ENCODE assay signal across 18 cellular contexts in the genomic region with DNA sequence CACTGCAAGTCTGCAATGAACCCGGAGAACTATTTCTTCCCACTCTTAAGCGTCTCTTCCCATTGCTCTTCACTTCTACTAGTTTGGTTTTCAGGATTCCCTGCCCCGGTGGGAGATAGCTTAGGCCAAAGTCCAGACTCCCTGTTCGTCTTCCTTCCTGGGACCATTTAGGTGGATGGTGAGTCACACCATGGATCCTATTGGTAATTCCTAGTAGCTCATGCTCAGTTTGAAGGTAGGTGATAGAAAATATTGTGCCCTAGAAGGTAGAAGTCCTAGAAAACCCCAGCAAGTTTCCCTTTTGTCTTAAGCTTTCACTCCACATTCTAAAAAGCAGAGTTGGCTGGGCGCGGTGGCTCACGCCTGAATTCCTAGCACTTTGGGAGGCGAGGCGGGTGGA. TPM values are rescaled to one million over a fixed set of nuclear protein-coding genes. Genes with fewer than 3 reads are reported as not detected.
DNase-seq lines count a peak whose midpoint lies in the region; ATAC-seq, FAIRE-seq and TF ChIP-seq lines count a peak whose summit lies in the region.
"Had no signal": no experiment of that assay in that cellular context is flagged by ENCODE, and none has a peak within 500 bp of the region (broad histone marks: within the 10 kb centered on the region; RNA-seq: fewer than 3 reads in every experiment).

No MANE protein-coding gene starts in this region.

- TF ChIP-seq CTCF in K562 (IDR thresholded peaks at IDR 0.05 in 2 of 3, conservative IDR thresholded peaks at IDR 0.05 in 1 of 3; ENCODE audit: insufficient read depth in 2 of 3, low read depth in 1 of 3, low read length in 3 of 3), result no peak
- TF ChIP-seq CTCF in HepG2 (CRISPR knock-in tag; IDR thresholded peaks at IDR 0.05), result no peak
- TF ChIP-seq CTCF in endothelial cell (IDR thresholded peaks at IDR 0.05; ENCODE audit: unreplicated experiment), result no peak

- CTCF ChIA-PET in K562 (lab: Yijun Ruan, JAX; ENCODE audit: low intra/inter-chr PET ratio) (no interaction called here), HepG2 (lab: Yijun Ruan, JAX; ENCODE audit: low intra/inter-chr PET ratio, low total read pairs) (no interaction called here)

- H2AFZ ChIP-seq in K562 (ENCODE audit: low read depth, low read length) (no peak overlapping the region), HepG2 (ENCODE audit: low read length) (no peak overlapping the region)

- H3K4me2 ChIP-seq in K562 (ENCODE audit: insufficient read depth, low read length) (no peak overlapping the region), HepG2 (ENCODE audit: low read depth, low read length) (peak overlapping the region; percentile 46)

- H3K4me3 Mint-ChIP-seq in endothelial cell (ENCODE audit: unreplicated experiment), result no peak overlapping the region
- H3K4me3 Mint-ChIP-seq: CD4-positive, alpha-beta T cell had no signal

- no peak overlapping the region for H3K4me3 ChIP-seq in HUES48 (ENCODE audit: low read depth, low read length)
- H3K4me3 ChIP-seq in K562, result no peak overlapping the region
- H3K4me3 ChIP-seq in HepG2 (replicated peaks in 1 of 3; ENCODE audit: insufficient read depth in 1 of 3, low read depth in 2 of 3, low read length in 3 of 3), result no peak overlapping the region
- H3K4me3 ChIP-seq: SJCRH30 had no signal

- H3K27me3 ChIP-seq in HUES48 (ENCODE audit: control insufficient read depth, insufficient read depth, low read length), result no peaks in the 10 kb centered on the region
- no peaks in the 10 kb centered on the region for H3K27me3 ChIP-seq in K562 (ENCODE audit: control insufficient read depth in 2 of 2, insufficient read depth in 2 of 2, low read length in 2 of 2)
- H3K27me3 ChIP-seq in HepG2 (ENCODE audit: control insufficient read depth in 1 of 2, insufficient read depth in 2 of 2, low read length in 2 of 2), result no peaks in the 10 kb centered on the region
- H3K27me3 ChIP-seq: SJCRH30 had no signal

- H3K27me3 Mint-ChIP-seq in endothelial cell (ENCODE audit: unreplicated experiment), result peaks cover 3% of the 10 kb centered on the region
- H3K27me3 Mint-ChIP-seq: CD4-positive, alpha-beta T cell had no signal

- no peak for TF ChIP-seq RAD21 in K562 (CRISPR knock-in tag; conservative IDR thresholded peaks at IDR 0.05 in 1 of 2, IDR thresholded peaks at IDR 0.05 in 1 of 2)
- no peak for TF ChIP-seq RAD21 in HepG2 (CRISPR knock-in tag; IDR thresholded peaks at IDR 0.05)

- peak overlapping the region; percentile 4 for H3K27ac ChIP-seq in HUES48 (ENCODE audit: low read depth, low read length)
- H3K27ac ChIP-seq in K562 (ENCODE audit: extremely low read depth, low read depth, low read length), result 0 out of 3 replicates have a peak overlapping the region, but pooled peaks have one; percentile 33
- H3K27ac ChIP-seq in HepG2 (ENCODE audit: extremely low read length, insufficient read depth, low read length), result peak overlapping the region; percentile 58
- peak overlapping the region; percentile 27 for H3K27ac ChIP-seq in temporal lobe (ENCODE audit: low read depth, low read length)
- H3K27ac ChIP-seq: SJCRH30 had no signal

- DNase-seq in K562 (ENCODE audit: extremely low read depth in 1 of 4, low spot score in 3 of 4) (no peak), HepG2 (ENCODE audit: low spot score) (peak; percentile 81), endothelial cell (ENCODE audit: low spot score) (no peak)
- DNase-seq in stimulated activated CD4-positive, alpha-beta T cell treated with anti-CD3 and anti-CD28 coated beads, Interleukin-15, amount 100 ng/mL, for 24 hours, result no peak
- DNase-seq: Calu3; CD4-positive, alpha-beta T cell; DMS53; Kasumi-1; MM.1S; NCI-H1092 treated with DMSO at 0.1 percent for 48 hours; NCI-H2081 treated with DMSO at 0.1 percent for 48 hours; NCI-H510A treated with DMSO at 0.1 percent for 48 hours; NCI-H82; PC-3; SJCRH30 had no signal

- peaks cover 85% of the 10 kb centered on the region for H3K36me3 ChIP-seq in HUES48 (ENCODE audit: control insufficient read depth, insufficient read depth, low read length)
- peaks cover 92% of the 10 kb centered on the region for H3K36me3 ChIP-seq in K562 (ENCODE audit: control insufficient read depth, insufficient read depth, low read length)
- H3K36me3 ChIP-seq in HepG2 (replicated peaks in 1 of 2; ENCODE audit: control insufficient read depth in 1 of 2, insufficient read depth in 2 of 2, low read length in 2 of 2), result peaks cover 6 to 44% of the 10 kb centered on the region in 2 experiments

- H3K79me2 ChIP-seq in K562 (ENCODE audit: control insufficient read depth, insufficient read depth, low read length), result peaks cover 70% of the 10 kb centered on the region
- H3K79me2 ChIP-seq in HepG2 (ENCODE audit: insufficient read depth, low read length), result peaks cover 38% of the 10 kb centered on the region

- intact Hi-C loops in K562 (cut with micrococcal nuclease), result no loop called here
- intact Hi-C loops in HepG2 (cut with micrococcal nuclease; ENCODE audit: unreplicated experiment), result no loop called here

- in situ Hi-C loops in K562 (cut with MboI), result no loop called here
- in situ Hi-C loops in HepG2 (cut with HindIII; ENCODE audit: extremely low pct_ligation_motif_present, low pct_unique_long_range_greater_than_20kb), result no loop called here

- POLR2A ChIA-PET in K562 (lab: Yijun Ruan, JAX) (interaction anchor here (0.9 to 4.7 kb wide), 4 partner anchors 11 to 55 kb away, joined by 4 to 28 read pairs (median 14); no protein-coding TSS in a partner anchor), HepG2 (lab: Yijun Ruan, JAX) (interaction anchor here (1.0 to 2.2 kb wide), 9 partner anchors 8 to 74 kb away, joined by 3 to 18 read pairs (median 6); partner anchors contain the start of genes CHAF1A, HDGFL2 and MPND)

- H3K27ac Mint-ChIP-seq in endothelial cell (ENCODE audit: unreplicated experiment), result no peak overlapping the region
- H3K27ac Mint-ChIP-seq: CD4-positive, alpha-beta T cell had no signal

- FAIRE-seq in K562 (lab: Jason Lieb, UNC) (no peak), HepG2 (lab: Jason Lieb, UNC) (peak; percentile 74)

- no peak for TF ChIP-seq POLR2A in K562 (conservative IDR thresholded peaks at IDR 0.05)
- no peak for TF ChIP-seq POLR2A in HepG2 (IDR thresholded peaks at IDR 0.05; ENCODE audit: insufficient read depth in 1 of 2, low read depth in 2 of 2, low read length in 2 of 2)

- ATAC-seq in K562 (no peak), HepG2 (peak; percentile 88), HG03135 (IDR thresholded peaks at IDR 0.05; ENCODE audit: unreplicated experiment) (no peak)
- ATAC-seq: PC-3 had no signal

- H3K9ac ChIP-seq in HUES48 (ENCODE audit: low read depth, low read length) (no peak overlapping the region), K562 (ENCODE audit: insufficient read depth in 1 of 2, low read depth in 2 of 2, low read length in 2 of 2) (no peak overlapping the region), HepG2 (ENCODE audit: insufficient read depth, low read depth, low read length) (no peak overlapping the region)

- H3K36me3 Mint-ChIP-seq in endothelial cell (ENCODE audit: low read depth, unreplicated experiment), result peaks cover 7% of the 10 kb centered on the region

- 94% methylated on average over 9 of the region's 9 CpGs for WGBS in K562 (ENCODE audit: insufficient coverage, low coverage, missing lambda C conversion rate)
- 68% methylated on average over 9 of the region's 9 CpGs for WGBS in HepG2 (ENCODE audit: low lambda C conversion rate)

- no peaks in the 10 kb centered on the region for H3K9me3 ChIP-seq in HUES48 (ENCODE audit: control insufficient read depth, insufficient read depth, low read length)
- no peaks in the 10 kb centered on the region for H3K9me3 ChIP-seq in K562 (replicated peaks; ENCODE audit: control insufficient read depth, insufficient read depth, low read depth, low read length)
- no peaks in the 10 kb centered on the region for H3K9me3 ChIP-seq in HepG2 (ENCODE audit: low read length)
- H3K9me3 ChIP-seq: SJCRH30 had no signal

- no peaks in the 10 kb centered on the region for H3K9me3 Mint-ChIP-seq in endothelial cell (ENCODE audit: unreplicated experiment)
- H3K9me3 Mint-ChIP-seq: CD4-positive, alpha-beta T cell had no signal

- TF ChIP-seq EP300 in K562 (IDR thresholded peaks at IDR 0.05; ENCODE audit: low read length) (no peak), HepG2 (IDR thresholded peaks at IDR 0.05; ENCODE audit: low read depth in 2 of 2, low read length in 2 of 2) (no peak), HepG2 (CRISPR knock-in tag; IDR thresholded peaks at IDR 0.05; ENCODE audit: borderline replicate concordance) (no peak)

- H3K4me1 ChIP-seq in HUES48 (ENCODE audit: control insufficient read depth, insufficient read depth, low read length), result peaks cover 24% of the 10 kb centered on the region
- peaks cover 4 to 19% of the 10 kb centered on the region in 2 experiments; a peak in 4 of 5 replicates for H3K4me1 ChIP-seq in K562 (replicated peaks in 1 of 2; ENCODE audit: control insufficient read depth in 2 of 2, insufficient read depth in 2 of 2, low read length in 2 of 2)
- H3K4me1 ChIP-seq in HepG2 (ENCODE audit: insufficient read depth, low read length), result peaks cover 38% of the 10 kb centered on the region

- H4K20me1 ChIP-seq in K562 (replicated peaks; ENCODE audit: control insufficient read depth, insufficient read depth, low read length), result peaks cover 27% of the 10 kb centered on the region
- no peaks in the 10 kb centered on the region for H4K20me1 ChIP-seq in HepG2 (ENCODE audit: insufficient read depth, low read length)

- no peaks in the 10 kb centered on the region for H3K9me1 ChIP-seq in K562 (ENCODE audit: control insufficient read depth, insufficient read depth, low read length)

- H3K4me1 Mint-ChIP-seq in endothelial cell (ENCODE audit: unreplicated experiment), result peaks cover 6% of the 10 kb centered on the region

- BruUV-seq in K562 (replicated peaks; lab: Mats Ljungman, UMichigan) (no TSS peak), HepG2 (replicated peaks; lab: Mats Ljungman, UMichigan) (no TSS peak)

RNA-seq across cellular contexts. Expression of gene CHAF1A, which starts 13.8 kb away (rescaled TPM):
- 122 and 169 TPM in 2 replicates for total RNA-seq in K562 (2011; cell fraction: chromatin; rRNA removed; ENCODE audit: low replicate concordance)
- 101 and 121 TPM in 2 replicates for total RNA-seq in K562 (2011; cell fraction: nucleolus; rRNA removed)
- 83.4 and 88.4 TPM in 2 replicates for total RNA-seq in K562 (2011; cell fraction: nucleoplasm; rRNA removed)
- total RNA-seq in K562 (2014; rRNA removed), result 61.1 and 78.3 TPM in 2 replicates
- total RNA-seq in K562 (2014; rRNA removed; fragmentation: Illumina TruSeq; extraction: Trizol), result 32.5 and 42.6 TPM in 2 replicates
- total RNA-seq in K562 (2015; rRNA removed; fragmentation: Illumina TruSeq; extraction: Trizol), result 51.4 and 51.8 TPM in 2 replicates
- total RNA-seq in K562 (2021), result 78.6 and 86.9 TPM in 2 replicates
- polyA plus RNA-seq in K562 (2011; rRNA removed), result 32.0 and 35.3 TPM in 2 replicates
- 33.8 and 95.9 TPM in 2 replicates for polyA plus RNA-seq in K562 (2011; cell fraction: cytosol; rRNA removed)
- polyA plus RNA-seq in K562 (2011; cell fraction: nucleus; rRNA removed), result 46.7 and 100 TPM in 2 replicates
- polyA plus RNA-seq in K562 (2012), result 65.6 and 65.8 TPM in 2 replicates
- 45.2 and 59.3 TPM in 2 replicates for polyA plus RNA-seq in K562 (2014; fragmentation: Illumina TruSeq; extraction: Trizol)
- polyA plus RNA-seq in K562 (2014; fragmentation: Nextera tagmentation; extraction: Ambion mirVana), result 1 to 10 TPM; 1.6 to 2.1 TPM
- 65.4 and 73.4 TPM in 2 replicates for polyA plus RNA-seq in K562 (2014; rRNA removed)
- polyA minus RNA-seq in K562 (2011; rRNA and poly(A)+ RNA removed), result 33.8 and 38.5 TPM in 2 replicates
- polyA minus RNA-seq in K562 (2011; cell fraction: cytosol; rRNA and poly(A)+ RNA removed), result 43.1 and 61.4 TPM in 2 replicates
- 35.1 and 42.1 TPM in 2 replicates for polyA minus RNA-seq in K562 (2011; cell fraction: nucleus; rRNA and poly(A)+ RNA removed)
- total RNA-seq in HepG2 (2016; rRNA removed; fragmentation: Illumina TruSeq; extraction: Trizol), result 27.3 and 34.8 TPM in 2 replicates
- total RNA-seq in HepG2 (2016; cell fraction: cytosol; rRNA removed; fragmentation: Illumina TruSeq; extraction: Trizol; ENCODE audit: low read depth), result 18.8 and 20.2 TPM in 2 replicates
- total RNA-seq in HepG2 (2016; cell fraction: insoluble cytoplasmic fraction; rRNA removed; fragmentation: Illumina TruSeq; extraction: Trizol), result 19.1 and 34.6 TPM in 2 replicates
- 20.4 and 23.9 TPM in 2 replicates for total RNA-seq in HepG2 (2016; cell fraction: membrane; rRNA removed; fragmentation: Illumina TruSeq; extraction: Trizol)
- 25.6 and 26.6 TPM in 2 replicates for total RNA-seq in HepG2 (2016; cell fraction: nucleus; rRNA removed; fragmentation: Illumina TruSeq; extraction: Trizol)
- 11.0 and 13.1 TPM in 2 replicates for polyA plus RNA-seq in HepG2 (2011; rRNA removed)
- polyA plus RNA-seq in HepG2 (2011; cell fraction: cytosol; rRNA removed), result 5.7 and 16.6 TPM in 2 replicates
- 41.7 and 67.3 TPM in 2 replicates for polyA plus RNA-seq in HepG2 (2011; cell fraction: nucleus; rRNA removed)
- polyA plus RNA-seq in HepG2 (2012), result 6.8 and 11.8 TPM in 2 replicates
- polyA plus RNA-seq in HepG2 (2016; cell fraction: cytosol; fragmentation: Illumina TruSeq; extraction: Trizol; ENCODE audit: low read depth), result 4.9 and 5.2 TPM in 2 replicates
- polyA plus RNA-seq in HepG2 (2016; cell fraction: insoluble cytoplasmic fraction; fragmentation: Illumina TruSeq; extraction: Trizol; ENCODE audit: low read depth), result 23.0 and 29.8 TPM in 2 replicates
- 9.0 and 10.1 TPM in 2 replicates for polyA plus RNA-seq in HepG2 (2016; cell fraction: membrane; fragmentation: Illumina TruSeq; extraction: Trizol; ENCODE audit: low read depth)
- 57.2 and 60.7 TPM in 2 replicates for polyA plus RNA-seq in HepG2 (2016; cell fraction: nucleus; fragmentation: Illumina TruSeq; extraction: Trizol; ENCODE audit: insufficient read depth, low read depth)
- polyA minus RNA-seq in HepG2 (2011; rRNA and poly(A)+ RNA removed; ENCODE audit: low replicate concordance), result 26.8 and 48.0 TPM in 2 replicates
- 7.6 and 9.2 TPM in 2 replicates for polyA minus RNA-seq in HepG2 (2011; cell fraction: cytosol; rRNA and poly(A)+ RNA removed)
- 13.2 and 17.5 TPM in 2 replicates for polyA minus RNA-seq in HepG2 (2011; cell fraction: nucleus; rRNA and poly(A)+ RNA removed)
- total RNA-seq in temporal lobe, result 5.4 TPM
- total RNA-seq in endothelial cell (ENCODE audit: unreplicated experiment), result 29.8 TPM

RNA-seq across cellular contexts. Expression of gene SH3GL1, which starts 15.9 kb away (rescaled TPM):
- total RNA-seq in K562 (2011; cell fraction: chromatin; rRNA removed; ENCODE audit: low replicate concordance), result 74.6 and 119 TPM in 2 replicates
- total RNA-seq in K562 (2011; cell fraction: nucleolus; rRNA removed), result 59.7 and 60.0 TPM in 2 replicates
- 58.7 and 78.3 TPM in 2 replicates for total RNA-seq in K562 (2011; cell fraction: nucleoplasm; rRNA removed)
- total RNA-seq in K562 (2014; rRNA removed) (48.0 and 60.1 TPM in 2 replicates), K562 (2014; rRNA removed; fragmentation: Illumina TruSeq; extraction: Trizol) (6.1 and 9.4 TPM in 2 replicates), K562 (2015; rRNA removed; fragmentation: Illumina TruSeq; extraction: Trizol) (28.6 and 29.1 TPM in 2 replicates), K562 (2021) (72.0 and 75.3 TPM in 2 replicates), HepG2 (2016; rRNA removed; fragmentation: Illumina TruSeq; extraction: Trizol) (26.7 and 33.0 TPM in 2 replicates), temporal lobe (25.8 TPM), endothelial cell (ENCODE audit: unreplicated experiment) (128 TPM)
- polyA plus RNA-seq in K562 (2011; rRNA removed) (25.7 and 44.0 TPM in 2 replicates), K562 (2014; fragmentation: Illumina TruSeq; extraction: Trizol) (25.5 and 57.0 TPM in 2 replicates), K562 (2014; fragmentation: Nextera tagmentation; extraction: Ambion mirVana) (1 to 10 TPM; 1.7 to 2.1 TPM), K562 (2014; rRNA removed) (58.5 and 64.7 TPM in 2 replicates), HepG2 (2011; rRNA removed) (45.1 and 52.3 TPM in 2 replicates)
- 41.8 and 96.4 TPM in 2 replicates for polyA plus RNA-seq in K562 (2011; cell fraction: cytosol; rRNA removed)
- polyA plus RNA-seq in K562 (2011; cell fraction: nucleus; rRNA removed), result 68.2 and 94.2 TPM in 2 replicates
- 51.2 and 58.7 TPM in 2 replicates for polyA plus RNA-seq in K562 (2012)
- 8.2 and 13.7 TPM in 2 replicates for polyA minus RNA-seq in K562 (2011; rRNA and poly(A)+ RNA removed)
- polyA minus RNA-seq in K562 (2011; cell fraction: cytosol; rRNA and poly(A)+ RNA removed), result 31.3 and 36.5 TPM in 2 replicates
- 17.4 and 22.5 TPM in 2 replicates for polyA minus RNA-seq in K562 (2011; cell fraction: nucleus; rRNA and poly(A)+ RNA removed)
- total RNA-seq in HepG2 (2016; cell fraction: cytosol; rRNA removed; fragmentation: Illumina TruSeq; extraction: Trizol; ENCODE audit: low read depth), result 13.7 and 15.7 TPM in 2 replicates
- total RNA-seq in HepG2 (2016; cell fraction: insoluble cytoplasmic fraction; rRNA removed; fragmentation: Illumina TruSeq; extraction: Trizol), result 24.6 and 34.8 TPM in 2 replicates
- 29.5 and 35.2 TPM in 2 replicates for total RNA-seq in HepG2 (2016; cell fraction: membrane; rRNA removed; fragmentation: Illumina TruSeq; extraction: Trizol)
- 16.4 and 18.3 TPM in 2 replicates for total RNA-seq in HepG2 (2016; cell fraction: nucleus; rRNA removed; fragmentation: Illumina TruSeq; extraction: Trizol)
- polyA plus RNA-seq in HepG2 (2011; cell fraction: cytosol; rRNA removed), result 35.9 and 53.9 TPM in 2 replicates
- polyA plus RNA-seq in HepG2 (2011; cell fraction: nucleus; rRNA removed), result 63.6 and 70.8 TPM in 2 replicates
- polyA plus RNA-seq in HepG2 (2012), result 50.6 and 52.1 TPM in 2 replicates
- 29.2 and 32.7 TPM in 2 replicates for polyA plus RNA-seq in HepG2 (2016; cell fraction: cytosol; fragmentation: Illumina TruSeq; extraction: Trizol; ENCODE audit: low read depth)
- polyA plus RNA-seq in HepG2 (2016; cell fraction: insoluble cytoplasmic fraction; fragmentation: Illumina TruSeq; extraction: Trizol; ENCODE audit: low read depth), result 56.5 and 70.3 TPM in 2 replicates
- 57.9 and 61.3 TPM in 2 replicates for polyA plus RNA-seq in HepG2 (2016; cell fraction: membrane; fragmentation: Illumina TruSeq; extraction: Trizol; ENCODE audit: low read depth)
- polyA plus RNA-seq in HepG2 (2016; cell fraction: nucleus; fragmentation: Illumina TruSeq; extraction: Trizol; ENCODE audit: insufficient read depth, low read depth), result 52.2 and 56.7 TPM in 2 replicates
- polyA minus RNA-seq in HepG2 (2011; rRNA and poly(A)+ RNA removed; ENCODE audit: low replicate concordance), result 39.3 and 69.8 TPM in 2 replicates
- polyA minus RNA-seq in HepG2 (2011; cell fraction: cytosol; rRNA and poly(A)+ RNA removed), result 30.6 and 31.5 TPM in 2 replicates
- 19.3 and 22.8 TPM in 2 replicates for polyA minus RNA-seq in HepG2 (2011; cell fraction: nucleus; rRNA and poly(A)+ RNA removed)

RNA-seq across cellular contexts. Expression of gene UBXN6, which starts 41.3 kb away (rescaled TPM):
- total RNA-seq in K562 (2011; cell fraction: chromatin; rRNA removed; ENCODE audit: low replicate concordance), result 23.2 and 58.0 TPM in 2 replicates
- total RNA-seq in K562 (2011; cell fraction: nucleolus; rRNA removed), result 57.5 and 64.5 TPM in 2 replicates
- 32.2 and 37.0 TPM in 2 replicates for total RNA-seq in K562 (2011; cell fraction: nucleoplasm; rRNA removed)
- 49.7 and 63.6 TPM in 2 replicates for total RNA-seq in K562 (2014; rRNA removed)
- total RNA-seq in K562 (2014; rRNA removed; fragmentation: Illumina TruSeq; extraction: Trizol), result 8.6 and 11.0 TPM in 2 replicates
- total RNA-seq in K562 (2015; rRNA removed; fragmentation: Illumina TruSeq; extraction: Trizol), result 29.5 and 33.1 TPM in 2 replicates
- 80.8 and 90.2 TPM in 2 replicates for total RNA-seq in K562 (2021)
- 38.2 and 51.7 TPM in 2 replicates for polyA plus RNA-seq in K562 (2011; rRNA removed)
- polyA plus RNA-seq in K562 (2011; cell fraction: cytosol; rRNA removed), result 58.6 and 121 TPM in 2 replicates
- 54.4 and 74.2 TPM in 2 replicates for polyA plus RNA-seq in K562 (2011; cell fraction: nucleus; rRNA removed)
- polyA plus RNA-seq in K562 (2012), result 56.8 and 86.6 TPM in 2 replicates
- 17.5 and 45.2 TPM in 2 replicates for polyA plus RNA-seq in K562 (2014; fragmentation: Illumina TruSeq; extraction: Trizol)
- 1 to 10 TPM in 1 of 2 experiments, under 1 TPM in 1; 0.48 to 1.8 TPM for polyA plus RNA-seq in K562 (2014; fragmentation: Nextera tagmentation; extraction: Ambion mirVana)
- polyA plus RNA-seq in K562 (2014; rRNA removed), result 59.4 and 59.7 TPM in 2 replicates
- polyA minus RNA-seq in K562 (2011; rRNA and poly(A)+ RNA removed), result 17.1 and 20.7 TPM in 2 replicates
- 32.3 and 41.4 TPM in 2 replicates for polyA minus RNA-seq in K562 (2011; cell fraction: cytosol; rRNA and poly(A)+ RNA removed)
- polyA minus RNA-seq in K562 (2011; cell fraction: nucleus; rRNA and poly(A)+ RNA removed), result 14.9 and 15.9 TPM in 2 replicates
- 33.6 and 35.5 TPM in 2 replicates for total RNA-seq in HepG2 (2016; rRNA removed; fragmentation: Illumina TruSeq; extraction: Trizol)
- total RNA-seq in HepG2 (2016; cell fraction: cytosol; rRNA removed; fragmentation: Illumina TruSeq; extraction: Trizol; ENCODE audit: low read depth), result 82.0 and 89.5 TPM in 2 replicates
- total RNA-seq in HepG2 (2016; cell fraction: insoluble cytoplasmic fraction; rRNA removed; fragmentation: Illumina TruSeq; extraction: Trizol), result 26.5 and 40.3 TPM in 2 replicates
- 92.4 and 97.7 TPM in 2 replicates for total RNA-seq in HepG2 (2016; cell fraction: membrane; rRNA removed; fragmentation: Illumina TruSeq; extraction: Trizol)
- total RNA-seq in HepG2 (2016; cell fraction: nucleus; rRNA removed; fragmentation: Illumina TruSeq; extraction: Trizol), result 14.4 and 21.6 TPM in 2 replicates
- polyA plus RNA-seq in HepG2 (2011; rRNA removed), result 34.9 and 44.2 TPM in 2 replicates
- polyA plus RNA-seq in HepG2 (2011; cell fraction: cytosol; rRNA removed), result 33.0 and 55.5 TPM in 2 replicates
- 41.1 and 57.2 TPM in 2 replicates for polyA plus RNA-seq in HepG2 (2011; cell fraction: nucleus; rRNA removed)
- 24.9 and 32.9 TPM in 2 replicates for polyA plus RNA-seq in HepG2 (2012)
- polyA plus RNA-seq in HepG2 (2016; cell fraction: cytosol; fragmentation: Illumina TruSeq; extraction: Trizol; ENCODE audit: low read depth), result 99.5 and 107 TPM in 2 replicates
- 35.2 and 44.8 TPM in 2 replicates for polyA plus RNA-seq in HepG2 (2016; cell fraction: insoluble cytoplasmic fraction; fragmentation: Illumina TruSeq; extraction: Trizol; ENCODE audit: low read depth)
- polyA plus RNA-seq in HepG2 (2016; cell fraction: membrane; fragmentation: Illumina TruSeq; extraction: Trizol; ENCODE audit: low read depth), result 107 and 115 TPM in 2 replicates
- polyA plus RNA-seq in HepG2 (2016; cell fraction: nucleus; fragmentation: Illumina TruSeq; extraction: Trizol; ENCODE audit: insufficient read depth, low read depth), result 46.4 and 52.3 TPM in 2 replicates
- polyA minus RNA-seq in HepG2 (2011; rRNA and poly(A)+ RNA removed; ENCODE audit: low replicate concordance), result 27.9 and 43.0 TPM in 2 replicates
- 17.5 and 20.2 TPM in 2 replicates for polyA minus RNA-seq in HepG2 (2011; cell fraction: cytosol; rRNA and poly(A)+ RNA removed)
- polyA minus RNA-seq in HepG2 (2011; cell fraction: nucleus; rRNA and poly(A)+ RNA removed), result 7.8 and 11.1 TPM in 2 replicates
- total RNA-seq in temporal lobe, result 48.2 TPM
- 45.7 TPM for total RNA-seq in endothelial cell (ENCODE audit: unreplicated experiment)

RNA-seq across cellular contexts. Expression of gene HDGFL2, which starts 55.8 kb away (rescaled TPM):
- total RNA-seq in K562 (2011; cell fraction: chromatin; rRNA removed; ENCODE audit: low replicate concordance), result 18.0 and 40.2 TPM in 2 replicates
- 25.8 and 27.2 TPM in 2 replicates for total RNA-seq in K562 (2011; cell fraction: nucleolus; rRNA removed)
- 18.5 and 20.0 TPM in 2 replicates for total RNA-seq in K562 (2011; cell fraction: nucleoplasm; rRNA removed)
- total RNA-seq in K562 (2014; rRNA removed) (48.7 and 61.7 TPM in 2 replicates), K562 (2014; rRNA removed; fragmentation: Illumina TruSeq; extraction: Trizol) (10.7 and 12.3 TPM in 2 replicates), K562 (2015; rRNA removed; fragmentation: Illumina TruSeq; extraction: Trizol) (27.9 and 29.4 TPM in 2 replicates), K562 (2021) (39.7 and 45.9 TPM in 2 replicates), HepG2 (2016; rRNA removed; fragmentation: Illumina TruSeq; extraction: Trizol) (47.9 and 51.1 TPM in 2 replicates), temporal lobe (29.3 TPM), endothelial cell (ENCODE audit: unreplicated experiment) (107 TPM)
- polyA plus RNA-seq in K562 (2011; rRNA removed) (14.3 and 21.1 TPM in 2 replicates), K562 (2014; fragmentation: Illumina TruSeq; extraction: Trizol) (16.0 and 27.4 TPM in 2 replicates), K562 (2014; fragmentation: Nextera tagmentation; extraction: Ambion mirVana) (under 1 TPM; 0.13 to 0.21 TPM), K562 (2014; rRNA removed) (39.7 and 50.8 TPM in 2 replicates), HepG2 (2011; rRNA removed) (20.0 and 26.0 TPM in 2 replicates)
- polyA plus RNA-seq in K562 (2011; cell fraction: cytosol; rRNA removed), result 10.7 and 15.1 TPM in 2 replicates
- 32.8 and 44.3 TPM in 2 replicates for polyA plus RNA-seq in K562 (2011; cell fraction: nucleus; rRNA removed)
- 29.5 and 31.2 TPM in 2 replicates for polyA plus RNA-seq in K562 (2012)
- 9.0 and 10.3 TPM in 2 replicates for polyA minus RNA-seq in K562 (2011; rRNA and poly(A)+ RNA removed)
- polyA minus RNA-seq in K562 (2011; cell fraction: cytosol; rRNA and poly(A)+ RNA removed), result 14.8 and 23.0 TPM in 2 replicates
- 6.3 and 9.2 TPM in 2 replicates for polyA minus RNA-seq in K562 (2011; cell fraction: nucleus; rRNA and poly(A)+ RNA removed)
- 7.5 and 8.8 TPM in 2 replicates for total RNA-seq in HepG2 (2016; cell fraction: cytosol; rRNA removed; fragmentation: Illumina TruSeq; extraction: Trizol; ENCODE audit: low read depth)
- 38.9 and 55.4 TPM in 2 replicates for total RNA-seq in HepG2 (2016; cell fraction: insoluble cytoplasmic fraction; rRNA removed; fragmentation: Illumina TruSeq; extraction: Trizol)
- 11.6 and 13.8 TPM in 2 replicates for total RNA-seq in HepG2 (2016; cell fraction: membrane; rRNA removed; fragmentation: Illumina TruSeq; extraction: Trizol)
- total RNA-seq in HepG2 (2016; cell fraction: nucleus; rRNA removed; fragmentation: Illumina TruSeq; extraction: Trizol), result 29.4 and 31.2 TPM in 2 replicates
- polyA plus RNA-seq in HepG2 (2011; cell fraction: cytosol; rRNA removed), result 11.0 and 22.9 TPM in 2 replicates
- 50.4 and 56.5 TPM in 2 replicates for polyA plus RNA-seq in HepG2 (2011; cell fraction: nucleus; rRNA removed)
- 20.9 and 29.2 TPM in 2 replicates for polyA plus RNA-seq in HepG2 (2012)
- polyA plus RNA-seq in HepG2 (2016; cell fraction: cytosol; fragmentation: Illumina TruSeq; extraction: Trizol; ENCODE audit: low read depth), result 5.7 and 6.4 TPM in 2 replicates
- 59.0 and 65.1 TPM in 2 replicates for polyA plus RNA-seq in HepG2 (2016; cell fraction: insoluble cytoplasmic fraction; fragmentation: Illumina TruSeq; extraction: Trizol; ENCODE audit: low read depth)
- 8.6 and 10.8 TPM in 2 replicates for polyA plus RNA-seq in HepG2 (2016; cell fraction: membrane; fragmentation: Illumina TruSeq; extraction: Trizol; ENCODE audit: low read depth)
- polyA plus RNA-seq in HepG2 (2016; cell fraction: nucleus; fragmentation: Illumina TruSeq; extraction: Trizol; ENCODE audit: insufficient read depth, low read depth), result 76.7 and 79.6 TPM in 2 replicates
- 12.6 and 23.4 TPM in 2 replicates for polyA minus RNA-seq in HepG2 (2011; rRNA and poly(A)+ RNA removed; ENCODE audit: low replicate concordance)
- 10.2 and 16.9 TPM in 2 replicates for polyA minus RNA-seq in HepG2 (2011; cell fraction: cytosol; rRNA and poly(A)+ RNA removed)
- 12.0 and 12.8 TPM in 2 replicates for polyA minus RNA-seq in HepG2 (2011; cell fraction: nucleus; rRNA and poly(A)+ RNA removed)

Comparison
In these comparisons a context has a peak if more than half of its experiments do, and no peak if none do; other contexts are left out.
1. H3K27ac ChIP-seq: peak in every context shown above with its lines; median percentile 58 in HepG2; 33 in K562; 27 in temporal lobe; 4 in HUES48.